ENCODE assay signal across 8 cellular contexts in genomic region chr22:29882716-29883044, GRCh38. TPM values are rescaled to one million over a fixed set of nuclear protein-coding genes. Genes with fewer than 3 reads are reported as not detected.
DNase-seq lines count a peak whose midpoint lies in the region; ATAC-seq and TF ChIP-seq lines count a peak whose summit lies in the region.

No MANE protein-coding gene starts in this region.

- peak overlapping the region; percentile 97 to 99 for H3K27ac ChIP-seq in right atrium auricular region
- H3K27ac ChIP-seq in right lobe of liver, result peak overlapping the region in 1 of 3 donors; percentile 88
- H3K27ac ChIP-seq in vagina, result peak overlapping the region; percentile 99

- intact Hi-C loops in cardiac septum (cut with DNase I), result loop anchor here (5.0 to 10.0 kb wide), 2 partner anchors 45 to 122 kb away; partner anchors contain the start of gene ASCC2
- intact Hi-C loops in activated B cell treated with CpG ODN at 0.5 μM for 24 hours (cut with micrococcal nuclease), result loop anchor here (1.0 to 10.0 kb wide), 8 partner anchors 35 to 998 kb away; partner anchors contain the start of genes ASCC2, NF2, PES1 and UQCR10
- intact Hi-C loops in right lobe of liver (cut with DNase I), result no loop called here
- intact Hi-C loops in vagina (cut with DNase I), result no loop called here

- no peak for DNase-seq in right atrium auricular region (ENCODE audit: low spot score)
- no peak for DNase-seq in cardiac septum (ENCODE audit: low spot score)
- DNase-seq in activated B cell treated with CpG ODN at 0.5 μM for 24 hours, result no peak
- no peak for DNase-seq in right lobe of liver
- DNase-seq in vagina (ENCODE audit: extremely low spot score in 2 of 2), result no peak
- no peak for DNase-seq in glomerular visceral epithelial cell (ENCODE audit: extremely low spot score)
- DNase-seq in GM20000 (ENCODE audit: low spot score), result no peak

- no peaks in the 10 kb centered on the region for H3K9me3 Mint-ChIP-seq in activated B cell treated with CpG ODN at 0.5 μM for 24 hours

- H3K4me1 Mint-ChIP-seq in activated B cell treated with CpG ODN at 0.5 μM for 24 hours, result peaks cover 10% of the 10 kb centered on the region

- peak overlapping the region; percentile 89 to 97 for H3K4me3 ChIP-seq in right atrium auricular region
- peak overlapping the region in 2 of 3 donors; percentile 74 to 98 for H3K4me3 ChIP-seq in right lobe of liver
- peak overlapping the region; percentile 82 to 98 for H3K4me3 ChIP-seq in vagina

- peaks cover 5% of the 10 kb centered on the region for H3K27me3 Mint-ChIP-seq in activated B cell treated with CpG ODN at 0.5 μM for 24 hours

- TF ChIP-seq CTCF in right atrium auricular region (IDR thresholded peaks at IDR 0.05), result no peak
- TF ChIP-seq CTCF in activated B cell treated with CpG ODN at 0.5 μM for 24 hours (IDR thresholded peaks at IDR 0.05), result no peak
- TF ChIP-seq CTCF in right lobe of liver (IDR thresholded peaks at IDR 0.05), result no peak
- no peak for TF ChIP-seq CTCF in vagina (IDR thresholded peaks at IDR 0.05)
- TF ChIP-seq CTCF in GM20000 (IDR thresholded peaks at IDR 0.05; ENCODE audit: extremely low read depth, missing control alignments), result no peak

- no peak for TF ChIP-seq POLR2A in right lobe of liver (IDR thresholded peaks at IDR 0.05)
- TF ChIP-seq POLR2A in vagina (IDR thresholded peaks at IDR 0.05), result no peak

- 1% methylated on average over 4 of the region's 5 CpGs for WGBS in right lobe of liver (ENCODE audit: insufficient coverage, low coverage, low lambda C conversion rate, missing lambda C conversion rate)

- H3K27ac Mint-ChIP-seq in activated B cell treated with CpG ODN at 0.5 μM for 24 hours, result no peak overlapping the region

- H3K36me3 ChIP-seq in right atrium auricular region (no peaks in the 10 kb centered on the region), right lobe of liver (no peaks in the 10 kb centered on the region), vagina (no peaks in the 10 kb centered on the region)

- H3K36me3 Mint-ChIP-seq in activated B cell treated with CpG ODN at 0.5 μM for 24 hours (ENCODE audit: low read depth), result peaks cover 2% of the 10 kb centered on the region

- POLR2A ChIA-PET in activated B cell treated with CpG ODN at 0.5 μM for 24 hours (lab: Charles Lee), result interaction anchor here (0.6 to 1.7 kb wide), 6 partner anchors 13 to 153 kb away, joined by 3 to 19 read pairs (median 6); partner anchors contain the start of gene ASCC2

- H3K4me1 ChIP-seq in right atrium auricular region (peaks cover 0 to 39% of the 10 kb centered on the region in 2 donors), right lobe of liver (peaks cover 0 to 32% (median 2%) of the 10 kb centered on the region in 4 donors), vagina (peaks cover 42% of the 10 kb centered on the region)

- no peak for ATAC-seq in activated B cell treated with CpG ODN at 0.5 μM for 24 hours (ENCODE audit: low read depth)
- no peak for ATAC-seq in right lobe of liver
- ATAC-seq in GM18867 (IDR thresholded peaks at IDR 0.05; ENCODE audit: unreplicated experiment), result no peak

- H3K27me3 ChIP-seq in right atrium auricular region, result no peaks in the 10 kb centered on the region
- H3K27me3 ChIP-seq in right lobe of liver, result no peaks in the 10 kb centered on the region
- no peaks in the 10 kb centered on the region for H3K27me3 ChIP-seq in vagina

- H3K4me3 Mint-ChIP-seq in activated B cell treated with CpG ODN at 0.5 μM for 24 hours, result peak overlapping the region; percentile 92

- CTCF ChIA-PET in activated B cell treated with CpG ODN at 0.5 μM for 24 hours (lab: Charles Lee), result no interaction called here

- H3K9me3 ChIP-seq in right atrium auricular region (no peaks in the 10 kb centered on the region), right lobe of liver (no peaks in the 10 kb centered on the region), vagina (no peaks in the 10 kb centered on the region)

RNA-seq across cellular contexts. Expression of gene MTMR3, which starts 0.3 kb away (rescaled TPM):
- total RNA-seq in right atrium auricular region (10 to 100 TPM; 27.2 to 38.1 TPM), cardiac septum (45.9 TPM), activated B cell treated with CpG ODN at 0.5 μM for 24 hours (34.8 and 36.6 TPM in 2 replicates), right lobe of liver (10 to 100 TPM; 14.5 to 19.2 (median 18.2) TPM), vagina (66.8 TPM)

RNA-seq across cellular contexts. Expression of gene ASCC2, which starts 44.6 kb away (rescaled TPM):
- total RNA-seq in right atrium auricular region (10 to 100 TPM; 24.3 to 37.5 TPM), cardiac septum (31.9 TPM), activated B cell treated with CpG ODN at 0.5 μM for 24 hours (88.1 and 89.7 TPM in 2 replicates), right lobe of liver (10 to 100 TPM; 41.2 to 56.1 (median 47.4) TPM), vagina (62.6 TPM)

Comparison
In these comparisons a context has a peak if more than half of its experiments do, and no peak if none do; other contexts are left out.
1. intact Hi-C loops: an anchor here in cardiac septum (5.0 to 10.0 kb wide) and activated B cell treated with CpG ODN at 0.5 μM for 24 hours (1.0 to 10.0 kb wide); none called in right lobe of liver and vagina.